Comparison of ENCODE assay signal across 8 cellular contexts in the genomic region with DNA sequence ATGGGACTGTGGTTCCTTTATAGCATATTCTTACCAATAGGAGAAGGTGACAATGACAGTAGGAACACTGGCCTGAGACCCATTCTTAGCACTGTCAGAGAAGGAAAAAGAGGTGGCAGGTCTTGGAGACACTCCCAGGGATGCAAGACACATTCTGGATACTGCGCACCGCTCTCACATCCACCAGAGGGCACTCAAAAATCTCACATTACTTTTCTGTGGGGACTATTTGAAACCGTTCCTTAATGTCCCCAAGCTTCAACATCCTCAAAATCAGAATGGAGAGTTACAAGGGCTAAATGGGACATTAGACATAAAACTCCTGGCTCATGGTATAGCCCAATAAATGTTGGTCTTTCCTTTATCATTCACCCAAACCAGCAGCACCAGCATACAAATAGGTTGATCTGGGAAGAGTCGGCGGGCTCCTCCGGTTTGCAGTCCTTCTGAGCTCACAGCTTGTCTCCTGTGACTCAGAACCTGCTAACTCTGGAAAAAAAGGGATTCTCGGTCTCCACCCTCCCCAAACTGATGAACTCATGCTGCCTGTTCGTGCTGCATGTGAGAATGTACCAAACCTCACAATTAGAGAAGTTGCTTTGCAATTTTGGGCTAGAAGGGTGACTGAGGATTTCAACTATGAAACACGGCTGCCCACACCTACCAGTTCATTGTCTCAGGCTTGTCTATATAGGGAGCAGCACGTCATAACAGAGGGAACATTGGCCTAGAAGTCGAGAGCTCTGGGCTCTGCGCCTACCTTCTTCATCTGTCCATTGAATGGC. TPM values are rescaled to one million over a fixed set of nuclear protein-coding genes. Genes with fewer than 3 reads are reported as not detected.
DNase-seq lines count a peak whose midpoint lies in the region; ATAC-seq and TF ChIP-seq lines count a peak whose summit lies in the region.

No MANE protein-coding gene starts in this region.

- H4K8ac ChIP-seq in mesendoderm (ENCODE audit: low read depth, low read length) = no peak overlapping the region

- TF ChIP-seq CTCF in Peyer's patch (IDR thresholded peaks at IDR 0.05) = peak in 5 of 6 experiments; percentile 8 to 56 (median 49)
- peak; percentile 91 for TF ChIP-seq CTCF in endodermal cell (conservative IDR thresholded peaks at IDR 0.05)

- no peak overlapping the region for H3K4me2 ChIP-seq in mesendoderm (ENCODE audit: low read length)

- H3K36me3 ChIP-seq in Peyer's patch (no peaks in the 10 kb centered on the region), endodermal cell (ENCODE audit: control insufficient read depth, insufficient read depth, low read length) (no peaks in the 10 kb centered on the region), mesendoderm (ENCODE audit: control insufficient read depth, insufficient read depth, low read length) (no peaks in the 10 kb centered on the region)

- H4K5ac ChIP-seq in mesendoderm (ENCODE audit: low read length) = no peak overlapping the region

- no peaks in the 10 kb centered on the region for H3K27me3 Mint-ChIP-seq in activated CD4-positive, alpha-beta T cell treated with anti-CD3 and anti-CD28 coated beads, Interleukin-2, amount 10 ng/mL, durations not matched to agents 7 days and 5 days
- H3K27me3 Mint-ChIP-seq in endodermal cell (ENCODE audit: insufficient read depth) = no peaks in the 10 kb centered on the region

- peak overlapping the region; percentile 69 for H3K56ac ChIP-seq in mesendoderm (ENCODE audit: low read length)

- no peaks in the 10 kb centered on the region for H3K4me1 ChIP-seq in Peyer's patch
- H3K4me1 ChIP-seq in endodermal cell (ENCODE audit: control insufficient read depth, insufficient read depth, low read length) = no peaks in the 10 kb centered on the region
- H3K4me1 ChIP-seq in mesendoderm (ENCODE audit: control insufficient read depth, low read depth, low read length) = no peaks in the 10 kb centered on the region

- H3K79me2 ChIP-seq in mesendoderm (ENCODE audit: control insufficient read depth, insufficient read depth, low read length) = no peaks in the 10 kb centered on the region

- peaks cover 29% of the 10 kb centered on the region for H3K4me1 Mint-ChIP-seq in activated CD4-positive, alpha-beta T cell treated with anti-CD3 and anti-CD28 coated beads, Interleukin-2, amount 10 ng/mL, durations not matched to agents 7 days and 5 days
- H3K4me1 Mint-ChIP-seq in endodermal cell = peaks cover 7% of the 10 kb centered on the region

- CTCF ChIA-PET in activated CD4-positive, alpha-beta T cell treated with anti-CD3 and anti-CD28 coated beads, Interleukin-2, amount 10 ng/mL, durations not matched to agents 7 days and 5 days (lab: Charles Lee) = interaction anchor here (1.0 to 2.0 kb wide), 10 partner anchors 9 to 153 kb away, joined by 3 to 7 read pairs (median 3); no protein-coding TSS in a partner anchor

- no peaks in the 10 kb centered on the region for H3K27me3 ChIP-seq in Peyer's patch
- no peaks in the 10 kb centered on the region for H3K27me3 ChIP-seq in endodermal cell (ENCODE audit: control insufficient read depth, insufficient read depth, low read length, poor library complexity, severe bottlenecking)
- H3K27me3 ChIP-seq in mesendoderm (ENCODE audit: insufficient read depth, low read length, poor library complexity) = no peaks in the 10 kb centered on the region

- H2AK5ac ChIP-seq in mesendoderm (ENCODE audit: low read length) = no peak overlapping the region

- H3K18ac ChIP-seq in mesendoderm (ENCODE audit: low read length) = no peak overlapping the region

- 40 to 44% methylated on average over 9 to 12 of the region's 12 CpGs for WGBS in endodermal cell (ENCODE audit: insufficient coverage in 1 of 2, insufficient read length in 1 of 2), 2 experiments
- no CpG with 5 or more reads among the region's 12 CpGs for WGBS in mesendoderm (ENCODE audit: extremely low coverage, insufficient coverage, low lambda C conversion rate)

- no peak overlapping the region for H2BK15ac ChIP-seq in mesendoderm (replicated peaks; ENCODE audit: low read depth)

- H3K27ac Mint-ChIP-seq in activated CD4-positive, alpha-beta T cell treated with anti-CD3 and anti-CD28 coated beads, Interleukin-2, amount 10 ng/mL, durations not matched to agents 7 days and 5 days = no peak overlapping the region
- H3K27ac Mint-ChIP-seq in endodermal cell = no peak overlapping the region

- no peak for TF ChIP-seq POLR2A in Peyer's patch (IDR thresholded peaks at IDR 0.05)

- no peak overlapping the region for H3K4me3 ChIP-seq in Jurkat, Clone E6-1 (ENCODE audit: low read length)
- no peak overlapping the region for H3K4me3 ChIP-seq in Peyer's patch
- no peak overlapping the region for H3K4me3 ChIP-seq in endodermal cell (ENCODE audit: low read length)
- no peak overlapping the region for H3K4me3 ChIP-seq in mesendoderm (ENCODE audit: low read length)

- peak; percentile 23 for DNase-seq in activated CD4-positive, alpha-beta T cell treated with anti-CD3 and anti-CD28 coated beads, Interleukin-2, amount 10 ng/mL, durations not matched to agents 7 days and 5 days
- no peak for DNase-seq in activated CD4-positive, alpha-beta T cell treated with anti-CD3 and anti-CD28 coated beads, Interleukin-2, amount 50 U/mL, for 48 hours
- DNase-seq in Jurkat, Clone E6-1 (ENCODE audit: low read depth, low spot score) = peak; percentile 45
- DNase-seq in Peyer's patch (peak in 1 of 3 donors; percentile 54), endodermal cell (peak; percentile 83), mesendoderm (peak; percentile 80)

- H3K27ac ChIP-seq in Peyer's patch (no peak overlapping the region), endodermal cell (ENCODE audit: low read depth, low read length) (no peak overlapping the region), mesendoderm (ENCODE audit: low read depth, low read length) (no peak overlapping the region)

- no peak overlapping the region for H2BK5ac ChIP-seq in mesendoderm (ENCODE audit: low read length)

- H3K4me3 Mint-ChIP-seq in activated CD4-positive, alpha-beta T cell treated with anti-CD3 and anti-CD28 coated beads, Interleukin-2, amount 10 ng/mL, durations not matched to agents 7 days and 5 days = no peak overlapping the region
- no peak overlapping the region for H3K4me3 Mint-ChIP-seq in endodermal cell

- H3K9me3 Mint-ChIP-seq in activated CD4-positive, alpha-beta T cell treated with anti-CD3 and anti-CD28 coated beads, Interleukin-2, amount 10 ng/mL, durations not matched to agents 7 days and 5 days = no peaks in the 10 kb centered on the region
- no peaks in the 10 kb centered on the region for H3K9me3 Mint-ChIP-seq in endodermal cell

- H2BK120ac ChIP-seq in mesendoderm (ENCODE audit: low read depth, low read length) = no peak overlapping the region

- ATAC-seq in GM18498 (IDR thresholded peaks at IDR 0.05; ENCODE audit: unreplicated experiment) (no peak), GM21717 (IDR thresholded peaks at IDR 0.05; ENCODE audit: unreplicated experiment) (no peak)

- H3K23ac ChIP-seq in mesendoderm (ENCODE audit: low read length) = no peak overlapping the region

- H3K9me3 ChIP-seq in Peyer's patch (no peaks in the 10 kb centered on the region), endodermal cell (ENCODE audit: control insufficient read depth, low read length) (no peaks in the 10 kb centered on the region)

- H3K9ac ChIP-seq in endodermal cell (ENCODE audit: extremely low read depth, low read length, poor library complexity, severe bottlenecking) (no peak overlapping the region), mesendoderm (ENCODE audit: low read length) (no peak overlapping the region)

- H3K79me1 ChIP-seq in mesendoderm (ENCODE audit: low read length) = no peaks in the 10 kb centered on the region

- POLR2A ChIA-PET in activated CD4-positive, alpha-beta T cell treated with anti-CD3 and anti-CD28 coated beads, Interleukin-2, amount 10 ng/mL, durations not matched to agents 7 days and 5 days (lab: Charles Lee) = no interaction called here

- H3K36me3 Mint-ChIP-seq in activated CD4-positive, alpha-beta T cell treated with anti-CD3 and anti-CD28 coated beads, Interleukin-2, amount 10 ng/mL, durations not matched to agents 7 days and 5 days (ENCODE audit: low read depth) = peaks cover 25% of the 10 kb centered on the region
- no peaks in the 10 kb centered on the region for H3K36me3 Mint-ChIP-seq in endodermal cell (ENCODE audit: low read depth)

- no peak overlapping the region for H3K4ac ChIP-seq in mesendoderm (ENCODE audit: low read depth, low read length)

RNA-seq across cellular contexts. Expression of a gene that starts 40.2 kb away (rescaled TPM):
- total RNA-seq in activated CD4-positive, alpha-beta T cell treated with anti-CD3 and anti-CD28 coated beads, Interleukin-2, amount 10 ng/mL, durations not matched to agents 7 days and 5 days = 10 to 100 TPM; 29.3 to 31.8 TPM
- not detected for polyA plus RNA-seq in Jurkat, Clone E6-1 (2012; ENCODE audit: insufficient read depth, insufficient read length)
- 1 to 10 TPM in 2 of 4 donors, under 1 TPM in 2; 0.35 to 3.3 (median 1.8) TPM for total RNA-seq in Peyer's patch
- under 1 TPM in 1 of 2 donors, not detected in 1; 0.29 TPM for total RNA-seq in endodermal cell
- polyA plus RNA-seq in endodermal cell (2013, experiment 1 of 2) = 0.53 TPM
- 1.0 TPM for polyA plus RNA-seq in endodermal cell (2013, experiment 2 of 2)
- polyA plus RNA-seq in mesendoderm (2013, experiment 1 of 2) = 1.5 TPM
- 1.6 TPM for polyA plus RNA-seq in mesendoderm (2013, experiment 2 of 2)

Comparison
In these comparisons a context has a peak if more than half of its experiments do, and no peak if none do; other contexts are left out.
1. DNase-seq: peak in activated CD4-positive, alpha-beta T cell treated with anti-CD3 and anti-CD28 coated beads, Interleukin-2, amount 10 ng/mL, durations not matched to agents 7 days and 5 days (single experiment), Jurkat, Clone E6-1 (single experiment), endodermal cell (single experiment) and mesendoderm (single experiment); none in activated CD4-positive, alpha-beta T cell treated with anti-CD3 and anti-CD28 coated beads, Interleukin-2, amount 50 U/mL, for 48 hours (0 of 2).
2. RNA of a gene that starts 40.2 kb away (total RNA-seq): 29.3 to 31.8 TPM in activated CD4-positive, alpha-beta T cell treated with anti-CD3 and anti-CD28 coated beads, Interleukin-2, amount 10 ng/mL, durations not matched to agents 7 days and 5 days; 0.35 to 3.3 TPM in Peyer's patch and 0.29 TPM in endodermal cell; every median in the first group is over 4 times any median in the second.